ENCODE assay signal across 28 cellular contexts in the genomic region with DNA sequence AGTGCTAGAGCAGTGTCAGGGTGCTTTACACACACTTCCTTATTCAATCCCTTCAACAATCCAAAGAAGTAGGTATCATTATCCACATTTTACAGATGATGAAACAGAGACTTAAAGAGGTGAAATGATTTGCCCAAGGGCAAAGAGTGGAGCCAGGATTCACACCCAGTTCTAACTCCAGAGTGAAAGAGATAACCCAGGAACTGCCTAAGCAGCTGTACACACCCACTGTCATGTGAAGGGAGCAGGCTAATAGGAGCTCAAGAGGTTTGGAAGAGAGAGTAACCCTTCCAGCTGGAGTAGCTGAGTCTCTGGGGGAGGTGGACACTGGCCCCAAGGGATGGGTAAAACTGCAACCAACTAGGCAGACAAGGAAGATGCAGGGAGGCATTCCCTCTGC.
"Had no signal": no experiment of that assay in that cellular context is flagged by ENCODE, and none has a peak within 500 bp of the region (broad histone marks: within the 10 kb centered on the region; RNA-seq: fewer than 3 reads in every experiment).

No MANE protein-coding gene starts in this region.

- H3K36me3 ChIP-seq: uterus had no signal

- H3K4me3 Mint-ChIP-seq: activated CD4-positive, alpha-beta memory T cell treated with anti-CD3 and anti-CD28 coated beads for 36 hours; activated CD4-positive, alpha-beta T cell treated with anti-CD3 and anti-CD28 coated beads, Interleukin-2, amount 10 ng/mL, durations not matched to agents 24 days and 14 days; activated naive CD4-positive, alpha-beta T cell treated with anti-CD3 and anti-CD28 coated beads for 36 hours; activated naive CD8-positive, alpha-beta T cell treated with anti-CD3 and anti-CD28 coated beads for 36 hours; activated T-helper 1 cell treated with anti-CD3 and anti-CD28 coated beads, Interleukin-12 subunit alpha, Interleukin-12 subunit beta, Interleukin-2, Interleukin-4 antibody, amounts not matched to agents 30 ng/mL and 10 ng/mL and 1 ng/mL, durations not matched to agents 14 hours and 24 hours and 36 hours; brain; immature natural killer cell; memory B cell; naive thymus-derived CD8-positive, alpha-beta T cell had no signal

- DNase-seq: activated CD4-positive, alpha-beta memory T cell treated with anti-CD3 and anti-CD28 coated beads for 36 hours; activated CD4-positive, alpha-beta T cell treated with anti-CD3 and anti-CD28 coated beads, Interleukin-2, amount 10 ng/mL, durations not matched to agents 24 days and 14 days; activated CD8-positive, alpha-beta memory T cell treated with anti-CD3 and anti-CD28 coated beads, Interleukin-2, amount 50 U/mL, for 4 hours; activated effector memory CD4-positive, alpha-beta T cell treated with anti-CD3 and anti-CD28 coated beads, Interleukin-2, amount 50 U/mL, for 16 hours; activated naive CD4-positive, alpha-beta T cell treated with anti-CD3 and anti-CD28 coated beads for 36 hours; activated naive CD8-positive, alpha-beta T cell treated with anti-CD3 and anti-CD28 coated beads for 36 hours; activated T-cell treated with anti-CD3 and anti-CD28 coated beads, Interleukin-2, amount 50 U/mL, for 1 hour; adrenal gland; aorta; central memory CD4-positive, alpha-beta T cell; effector CD8-positive, alpha-beta T cell; heart left ventricle; immature natural killer cell; naive thymus-derived CD8-positive, alpha-beta T cell; stimulated activated CD4-positive, alpha-beta T cell treated with anti-CD3 and anti-CD28 coated beads, Interleukin-15, amount 100 ng/mL, for 24 hours; stimulated activated CD4-positive, alpha-beta T cell treated with anti-CD3 and anti-CD28 coated beads, Interleukin-2, amount 100 ng/mL, for 24 hours; stimulated activated naive CD4-positive, alpha-beta T cell; T-helper 1 cell; trophoblast cell; uterus; WERI-Rb-1 had no signal

- H3K27ac Mint-ChIP-seq: activated CD4-positive, alpha-beta memory T cell treated with anti-CD3 and anti-CD28 coated beads for 36 hours; activated CD4-positive, alpha-beta T cell treated with anti-CD3 and anti-CD28 coated beads, Interleukin-2, amount 10 ng/mL, durations not matched to agents 24 days and 14 days; activated naive CD4-positive, alpha-beta T cell treated with anti-CD3 and anti-CD28 coated beads for 36 hours; activated naive CD8-positive, alpha-beta T cell treated with anti-CD3 and anti-CD28 coated beads for 36 hours; activated T-helper 1 cell treated with anti-CD3 and anti-CD28 coated beads, Interleukin-12 subunit alpha, Interleukin-12 subunit beta, Interleukin-2, Interleukin-4 antibody, amounts not matched to agents 30 ng/mL and 10 ng/mL and 1 ng/mL, durations not matched to agents 14 hours and 24 hours and 36 hours; immature natural killer cell; memory B cell; naive thymus-derived CD8-positive, alpha-beta T cell had no signal

- H3K4me3 ChIP-seq: adrenal gland, heart left ventricle, right atrium auricular region, thoracic aorta, uterus had no signal

- H3K27me3 ChIP-seq: adrenal gland, foreskin keratinocyte, heart left ventricle, right atrium auricular region, uterus had no signal

- H3K9me3 Mint-ChIP-seq: activated CD4-positive, alpha-beta memory T cell treated with anti-CD3 and anti-CD28 coated beads for 36 hours; activated naive CD4-positive, alpha-beta T cell treated with anti-CD3 and anti-CD28 coated beads for 36 hours; activated naive CD8-positive, alpha-beta T cell treated with anti-CD3 and anti-CD28 coated beads for 36 hours; activated T-helper 1 cell treated with anti-CD3 and anti-CD28 coated beads, Interleukin-12 subunit alpha, Interleukin-12 subunit beta, Interleukin-2, Interleukin-4 antibody, amounts not matched to agents 30 ng/mL and 10 ng/mL and 1 ng/mL, durations not matched to agents 14 hours and 24 hours and 36 hours; brain; immature natural killer cell; memory B cell had no signal

- H3K4me1 Mint-ChIP-seq: activated naive CD8-positive, alpha-beta T cell treated with anti-CD3 and anti-CD28 coated beads for 36 hours; brain; immature natural killer cell had no signal

- H3K9me3 ChIP-seq: adrenal gland, heart left ventricle, right atrium auricular region, thoracic aorta, uterus had no signal

- H3K4me1 ChIP-seq: adrenal gland, foreskin keratinocyte, right atrium auricular region, uterus had no signal

- H3K36me3 Mint-ChIP-seq: activated CD4-positive, alpha-beta memory T cell treated with anti-CD3 and anti-CD28 coated beads for 36 hours had no signal

- H3K27ac ChIP-seq: adrenal gland, foreskin keratinocyte, heart left ventricle, right atrium auricular region, thoracic aorta, uterus, WERI-Rb-1 had no signal

- ATAC-seq: activated CD4-positive, CD25-positive, alpha-beta regulatory T cell treated with anti-CD3 and anti-CD28 coated beads, Interleukin-2, amount 50 U/mL, for 24 hours; foreskin keratinocyte; naive thymus-derived CD8-positive, alpha-beta T cell had no signal

- H3K27me3 Mint-ChIP-seq: activated CD4-positive, alpha-beta memory T cell treated with anti-CD3 and anti-CD28 coated beads for 36 hours; activated CD4-positive, alpha-beta T cell treated with anti-CD3 and anti-CD28 coated beads, Interleukin-2, amount 10 ng/mL, durations not matched to agents 24 days and 14 days; activated naive CD8-positive, alpha-beta T cell treated with anti-CD3 and anti-CD28 coated beads for 36 hours; brain; memory B cell; naive thymus-derived CD8-positive, alpha-beta T cell had no signal
